Comparison of ENCODE assay signal across 21 cellular contexts in genomic region chr22:42461511-42461910, GRCh38. TPM values are rescaled to one million over a fixed set of nuclear protein-coding genes. Genes with fewer than 3 reads are reported as not detected.
DNase-seq lines count a peak whose midpoint lies in the region; ATAC-seq and TF ChIP-seq lines count a peak whose summit lies in the region.
"Had no signal": no experiment of that assay in that cellular context is flagged by ENCODE, and none has a peak within 500 bp of the region (broad histone marks: within the 10 kb centered on the region; RNA-seq: fewer than 3 reads in every experiment).

No MANE protein-coding gene starts in this region.

- WGBS in spleen, 5 donors = 70 to 84% (median 79%) methylated on average over 3 of the region's 3 CpGs

- H3K27me3 ChIP-seq in spleen (replicated peaks in 1 of 7) (peaks cover 0 to 62% (median 5%) of the 10 kb centered on the region in 7 donors), foreskin keratinocyte (peaks cover 40% of the 10 kb centered on the region)

- ATAC-seq in GM18867 (IDR thresholded peaks at IDR 0.05; ENCODE audit: unreplicated experiment) = no peak
- no peak for ATAC-seq in foreskin keratinocyte
- ATAC-seq: sciatic nerve had no signal

- H3K36me3 ChIP-seq in spleen = no peaks in the 10 kb centered on the region
- H3K36me3 ChIP-seq: brain microvascular endothelial cell, HAP-1 had no signal

- H3K4me3 ChIP-seq in spleen = no peak overlapping the region
- H3K4me3 ChIP-seq: HAP-1, lung had no signal

- TF ChIP-seq POLR2A in spleen (IDR thresholded peaks at IDR 0.05) = no peak

- DNase-seq in DMS53 (lab: John Stamatoyannopoulos, UW) (peak; percentile 93), NCI-H1417 (lab: John Stamatoyannopoulos, UW) (peak; percentile 79 to 94 (median 81)), NCI-H345 (lab: John Stamatoyannopoulos, UW) (peak; percentile 91), iPS DF 19.7 (ENCODE audit: low read depth, low spot score) (peak; percentile 40), spleen (no peak), NCI-H526 treated with DMSO at 0.1 percent for 48 hours (lab: John Stamatoyannopoulos, UW) (no peak), foreskin keratinocyte (no peak)
- DNase-seq: activated B cell treated with CpG ODN at 0.5 μM for 24 hours; activated CD8-positive, alpha-beta memory T cell treated with anti-CD3 and anti-CD28 coated beads for 24 hours; activated naive CD8-positive, alpha-beta T cell treated with anti-CD3 and anti-CD28 coated beads, Interleukin-2, amount 10 ng/mL, durations not matched to agents 7 days and 5 days; brain microvascular endothelial cell; GDM1; immature natural killer cell; MV-4-11; stimulated activated CD4-positive, alpha-beta T cell treated with anti-CD3 and anti-CD28 coated beads, Interleukin-2, amount 100 ng/mL, for 24 hours had no signal

- H3K27ac ChIP-seq in spleen (no peak overlapping the region), foreskin keratinocyte (no peak overlapping the region)
- H3K27ac ChIP-seq: brain microvascular endothelial cell had no signal

- TF ChIP-seq CTCF in spleen (IDR thresholded peaks at IDR 0.05 in 8 of 11, conservative IDR thresholded peaks at IDR 0.05 in 3 of 11) (no peak), foreskin keratinocyte (conservative IDR thresholded peaks at IDR 0.05) (no peak)

- H3K9me3 ChIP-seq in spleen = no peaks in the 10 kb centered on the region
- H3K9me3 ChIP-seq: Caco-2, HAP-1 had no signal

- H3K4me1 ChIP-seq in spleen = peaks cover 0 to 3% (median 0%) of the 10 kb centered on the region in 6 donors
- H3K4me1 ChIP-seq in foreskin keratinocyte = no peaks in the 10 kb centered on the region
- H3K4me1 ChIP-seq: HAP-1 had no signal

- intact Hi-C loops in spleen (cut with DNase I; ENCODE audit: low total_unique reads) = no loop called here

RNA-seq across cellular contexts. Expression of gene NFAM1, which starts 29.3 kb away (rescaled TPM):
- total RNA-seq in spleen = 10 to 100 TPM; 18.7 to 56.6 (median 39.0) TPM
- polyA plus RNA-seq in spleen = 10 to 100 TPM in 1 of 3 donors, 1 to 10 TPM in 2; 2.0 to 10.6 (median 3.0) TPM
- not detected in 2 replicates for total RNA-seq in foreskin keratinocyte
- polyA plus RNA-seq in foreskin keratinocyte = not detected in 2 replicates
- total RNA-seq: Caco-2, osteocyte had no signal

RNA-seq across cellular contexts. Expression of gene RRP7A, which starts 58.1 kb away (rescaled TPM):
- total RNA-seq in spleen (10 to 100 TPM; 27.1 to 47.4 (median 42.5) TPM), foreskin keratinocyte (40.5 and 65.8 TPM in 2 replicates)
- polyA plus RNA-seq in spleen (10 to 100 TPM in 2 of 3 donors, 1 to 10 TPM in 1; 8.9 to 38.8 (median 31.5) TPM), foreskin keratinocyte (43.9 and 108 TPM in 2 replicates)

Comparison
In these comparisons a context has a peak if more than half of its experiments do, and no peak if none do; other contexts are left out.
1. DNase-seq: peak in DMS53 (single experiment), NCI-H1417 (3 of 3), NCI-H345 (single experiment) and iPS DF 19.7 (single experiment); none in spleen (single experiment), NCI-H526 treated with DMSO at 0.1 percent for 48 hours (single experiment) and foreskin keratinocyte (0 of 2).
2. RNA of gene NFAM1, which starts 29.3 kb away (total RNA-seq): 18.7 to 56.6 TPM in spleen; not detected in foreskin keratinocyte; every median in the first group is over 10 times any median in the second.